ENCODE assay signal across 11 cellular contexts in the genomic region with DNA sequence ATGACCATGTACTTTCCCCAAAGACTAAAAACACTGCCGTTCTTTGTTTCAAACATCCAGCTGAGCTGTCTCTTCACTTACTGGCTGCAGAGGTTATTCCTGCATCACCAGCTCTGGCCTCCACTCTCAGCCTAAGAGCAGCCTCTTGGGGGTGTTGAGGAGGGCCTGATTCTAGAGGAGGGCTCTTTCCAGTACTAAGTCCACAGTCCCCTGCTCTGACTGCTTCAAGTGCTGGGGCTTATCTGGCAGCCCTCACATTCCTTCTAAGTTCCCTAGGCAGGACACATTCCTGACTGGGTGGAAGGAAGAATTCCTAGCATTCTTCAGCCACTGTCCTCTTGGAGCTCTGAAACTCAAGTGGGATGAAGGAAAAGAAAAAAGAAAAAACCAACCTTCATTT. TPM values are rescaled to one million over a fixed set of nuclear protein-coding genes. Genes with fewer than 3 reads are reported as not detected.
A peak's percentile ranks its signal among the peaks of the same experiment; 100 is the strongest.
DNase-seq lines count a peak whose midpoint lies in the region; ATAC-seq, FAIRE-seq and TF ChIP-seq lines count a peak whose summit lies in the region.
"Had no signal": no experiment of that assay in that cellular context is flagged by ENCODE, and none has a peak within 500 bp of the region (broad histone marks: within the 10 kb centered on the region; RNA-seq: fewer than 3 reads in every experiment).

No MANE protein-coding gene starts in this region.

- ATAC-seq in GM21367 (IDR thresholded peaks at IDR 0.05; ENCODE audit: unreplicated experiment), result no peak
- no peak for ATAC-seq in HG03045 (IDR thresholded peaks at IDR 0.05; ENCODE audit: unreplicated experiment)
- ATAC-seq in HG02623 (IDR thresholded peaks at IDR 0.05; ENCODE audit: unreplicated experiment), result no peak
- ATAC-seq: naive thymus-derived CD8-positive, alpha-beta T cell had no signal

- no peaks in the 10 kb centered on the region for H3K9me3 ChIP-seq in kidney (ENCODE audit: control insufficient read depth in 1 of 2, low read length in 2 of 2)

- FAIRE-seq in HTR-8/SVneo (lab: Jason Lieb, UNC), result peak; percentile 69
- FAIRE-seq in kidney (lab: Jason Lieb, UNC), result peak; percentile 17

- no peaks in the 10 kb centered on the region for H3K36me3 Mint-ChIP-seq in type B pancreatic cell
- H3K36me3 Mint-ChIP-seq: naive thymus-derived CD8-positive, alpha-beta T cell had no signal

- H3K36me3 ChIP-seq in kidney (ENCODE audit: control insufficient read depth in 1 of 2, insufficient read depth in 2 of 2, low read length in 2 of 2), result no peaks in the 10 kb centered on the region

- peaks cover 7 to 15% of the 10 kb centered on the region in 2 donors for H3K4me1 ChIP-seq in kidney (ENCODE audit: control insufficient read depth in 1 of 2, insufficient read depth in 1 of 2, low read depth in 1 of 2, low read length in 2 of 2)

- in situ Hi-C loops in GM13977 (cut with MboI; ENCODE audit: low pct_unique_long_range_greater_than_20kb, low sequenced_read_pairs, unreplicated experiment), result no loop called here

- H3K9me3 Mint-ChIP-seq in type B pancreatic cell, result no peaks in the 10 kb centered on the region
- H3K9me3 Mint-ChIP-seq: naive thymus-derived CD8-positive, alpha-beta T cell; T-helper 1 cell treated with Interleukin-12 subunit alpha and Interleukin-12 subunit beta and Interleukin-4 antibody, amounts not matched to agents 30 μg/mL and 1 μg/mL, for 36 hours had no signal

- H3K4me3 ChIP-seq in cardiac fibroblast (replicated peaks in 1 of 2; ENCODE audit: low read depth in 2 of 2, low read length in 2 of 2) (no peak overlapping the region), kidney (ENCODE audit: low read length in 2 of 2) (no peak overlapping the region)

- no peaks in the 10 kb centered on the region for H3K27me3 Mint-ChIP-seq in type B pancreatic cell

- H3K27ac Mint-ChIP-seq in type B pancreatic cell, result peak overlapping the region; percentile 78
- H3K27ac Mint-ChIP-seq: naive thymus-derived CD8-positive, alpha-beta T cell; T-helper 1 cell treated with Interleukin-12 subunit alpha and Interleukin-12 subunit beta and Interleukin-4 antibody, amounts not matched to agents 30 μg/mL and 1 μg/mL, for 36 hours had no signal

- no peak overlapping the region for H3K9ac ChIP-seq in kidney (ENCODE audit: low read length in 2 of 2)

- H3K4me1 Mint-ChIP-seq in type B pancreatic cell (ENCODE audit: unreplicated experiment), result peaks cover 4% of the 10 kb centered on the region
- H3K4me1 Mint-ChIP-seq: naive thymus-derived CD8-positive, alpha-beta T cell had no signal

- H3K27ac ChIP-seq in kidney (ENCODE audit: low read depth in 2 of 2, low read length in 2 of 2), result no peak overlapping the region

- H3K4me3 Mint-ChIP-seq in type B pancreatic cell, result peak overlapping the region; percentile 58
- H3K4me3 Mint-ChIP-seq: naive thymus-derived CD8-positive, alpha-beta T cell; T-helper 1 cell treated with Interleukin-12 subunit alpha and Interleukin-12 subunit beta and Interleukin-4 antibody, amounts not matched to agents 30 μg/mL and 1 μg/mL, for 36 hours had no signal

- peak; percentile 79 for DNase-seq in HTR-8/SVneo (ENCODE audit: insufficient read length, low spot score)
- DNase-seq in cardiac fibroblast (ENCODE audit: low read depth in 2 of 2), result peak; percentile 42 to 91
- no peak for DNase-seq in kidney
- DNase-seq in type B pancreatic cell (ENCODE audit: extremely low spot score, unreplicated experiment), result no peak
- DNase-seq in GM13977 (ENCODE audit: low spot score), result no peak
- DNase-seq: naive thymus-derived CD8-positive, alpha-beta T cell; NCI-H2029 treated with DMSO at 0.1 percent for 48 hours had no signal

- TF ChIP-seq CTCF in cardiac fibroblast (IDR thresholded peaks at IDR 0.05; ENCODE audit: low read depth, low read length) (no peak), kidney (IDR thresholded peaks at IDR 0.05; ENCODE audit: borderline replicate concordance, extremely low read depth, insufficient read depth) (no peak), type B pancreatic cell (conservative IDR thresholded peaks at IDR 0.05) (no peak), GM13977 (IDR thresholded peaks at IDR 0.05; ENCODE audit: extremely low read depth, insufficient read depth, missing control alignments) (no peak)

- intact Hi-C loops in kidney (cut with DNase I), result no loop called here

RNA-seq across cellular contexts. Expression of gene EHBP1, which starts 32.9 kb away (rescaled TPM):
- total RNA-seq in kidney, result 42.7 TPM
- polyA plus RNA-seq in kidney (ENCODE audit: insufficient read depth, low read depth, low replicate concordance), result 12.5 TPM
- 59.2 and 60.0 TPM in 2 replicates for total RNA-seq in type B pancreatic cell (ENCODE audit: low replicate concordance)

Comparison
In these comparisons a context has a peak if more than half of its experiments do, and no peak if none do; other contexts are left out.
1. DNase-seq: peak in HTR-8/SVneo (single experiment) and cardiac fibroblast (2 of 2); none in kidney (single experiment), type B pancreatic cell (single experiment) and GM13977 (single experiment).